Comparison of ENCODE assay signal across 8 cellular contexts in genomic region chr19:17762505-17763229, GRCh38. TPM values are rescaled to one million over a fixed set of nuclear protein-coding genes. Genes with fewer than 3 reads are reported as not detected.
DNase-seq lines count a peak whose midpoint lies in the region; ATAC-seq and TF ChIP-seq lines count a peak whose summit lies in the region.

No MANE protein-coding gene starts in this region.

- CTCF ChIA-PET in activated naive CD4-positive, alpha-beta T cell treated with anti-CD3 and anti-CD28 coated beads for 36 hours (lab: Charles Lee): interaction anchor here (0.7 kb wide), 1 partner anchor 16 kb away, joined by 3 read pairs; no protein-coding TSS in a partner anchor
- CTCF ChIA-PET in CD8-positive, alpha-beta memory T cell (lab: Charles Lee): interaction anchor here (1.4 kb wide), 1 partner anchor 60 kb away, joined by 3 read pairs; no protein-coding TSS in a partner anchor

- ATAC-seq in left lung: no peak

- no peaks in the 10 kb centered on the region for H3K27me3 Mint-ChIP-seq in activated naive CD4-positive, alpha-beta T cell treated with anti-CD3 and anti-CD28 coated beads for 36 hours (ENCODE audit: low read depth)
- no peaks in the 10 kb centered on the region for H3K27me3 Mint-ChIP-seq in CD8-positive, alpha-beta memory T cell

- peaks cover 10% of the 10 kb centered on the region for H3K4me1 Mint-ChIP-seq in activated naive CD4-positive, alpha-beta T cell treated with anti-CD3 and anti-CD28 coated beads for 36 hours (ENCODE audit: low read depth)
- peaks cover 0 to 4% (median 4%) of the 10 kb centered on the region in 3 donors for H3K4me1 Mint-ChIP-seq in CD8-positive, alpha-beta memory T cell

- H3K27ac ChIP-seq in cingulate gyrus (ENCODE audit: low read depth, low read length) (peak overlapping the region; percentile 73), left lung (no peak overlapping the region)
- no peak overlapping the region for H3K27ac ChIP-seq in CD8-positive, alpha-beta memory T cell (ENCODE audit: low read depth, low read length)

- peaks cover 0 to 6% of the 10 kb centered on the region in 2 donors for H3K36me3 ChIP-seq in left lung
- peaks cover 28% of the 10 kb centered on the region for H3K36me3 ChIP-seq in CD8-positive, alpha-beta memory T cell (ENCODE audit: insufficient read depth, low read length)

- no peak overlapping the region for H3K27ac Mint-ChIP-seq in activated naive CD4-positive, alpha-beta T cell treated with anti-CD3 and anti-CD28 coated beads for 36 hours
- H3K27ac Mint-ChIP-seq in CD8-positive, alpha-beta memory T cell: peak overlapping the region in 1 of 8 donors; percentile 82

- H3K27me3 ChIP-seq in left lung: peaks cover 0 to 7% of the 10 kb centered on the region in 2 donors
- no peaks in the 10 kb centered on the region for H3K27me3 ChIP-seq in CD8-positive, alpha-beta memory T cell (ENCODE audit: insufficient read depth, low read length, poor library complexity, severe bottlenecking)

- intact Hi-C loops in activated naive CD4-positive, alpha-beta T cell treated with anti-CD3 and anti-CD28 coated beads for 36 hours (cut with micrococcal nuclease): no loop called here
- intact Hi-C loops in left lung (cut with DNase I): no loop called here

- POLR2A ChIA-PET in CD8-positive, alpha-beta memory T cell (lab: Charles Lee): interaction anchor here (0.6 kb wide), 3 partner anchors 44 to 85 kb away, joined by 5 to 8 read pairs (median 6); no protein-coding TSS in a partner anchor

- no peaks in the 10 kb centered on the region for H3K9me3 ChIP-seq in left lung
- no peaks in the 10 kb centered on the region for H3K9me3 ChIP-seq in CD8-positive, alpha-beta memory T cell (ENCODE audit: low read length)

- DNase-seq in SHP77 treated with DMSO at 0.1 percent for 48 hours (lab: John Stamatoyannopoulos, UW): peak; percentile 28
- DNase-seq in SHP77 (lab: John Stamatoyannopoulos, UW): no peak
- DNase-seq in NCI-H526 treated with DMSO at 0.1 percent for 48 hours (lab: John Stamatoyannopoulos, UW): peak; percentile 1
- peak; percentile 52 for DNase-seq in putamen (ENCODE audit: low spot score)
- DNase-seq in activated naive CD4-positive, alpha-beta T cell treated with anti-CD3 and anti-CD28 coated beads for 36 hours: no peak
- DNase-seq in left lung: no peak
- DNase-seq in CD8-positive, alpha-beta memory T cell: no peak

- H3K9me3 Mint-ChIP-seq in activated naive CD4-positive, alpha-beta T cell treated with anti-CD3 and anti-CD28 coated beads for 36 hours: no peaks in the 10 kb centered on the region
- H3K9me3 Mint-ChIP-seq in CD8-positive, alpha-beta memory T cell: no peaks in the 10 kb centered on the region

- H3K36me3 Mint-ChIP-seq in activated naive CD4-positive, alpha-beta T cell treated with anti-CD3 and anti-CD28 coated beads for 36 hours (ENCODE audit: low read depth): peaks cover 50% of the 10 kb centered on the region
- peaks cover 6 to 78% (median 21%) of the 10 kb centered on the region in 3 donors for H3K36me3 Mint-ChIP-seq in CD8-positive, alpha-beta memory T cell

- peaks cover 0 to 23% of the 10 kb centered on the region in 2 donors for H3K4me1 ChIP-seq in left lung
- H3K4me1 ChIP-seq in CD8-positive, alpha-beta memory T cell (ENCODE audit: insufficient read depth, low read length): no peaks in the 10 kb centered on the region

- TF ChIP-seq CTCF in left lung (IDR thresholded peaks at IDR 0.05): no peak

- H3K4me3 Mint-ChIP-seq in activated naive CD4-positive, alpha-beta T cell treated with anti-CD3 and anti-CD28 coated beads for 36 hours: no peak overlapping the region
- no peak overlapping the region for H3K4me3 Mint-ChIP-seq in CD8-positive, alpha-beta memory T cell

- H3K4me3 ChIP-seq in left lung: no peak overlapping the region
- no peak overlapping the region for H3K4me3 ChIP-seq in CD8-positive, alpha-beta memory T cell (ENCODE audit: low read length)

RNA-seq across cellular contexts. Expression of gene FCHO1, which starts 11.4 kb away (rescaled TPM):
- total RNA-seq in activated naive CD4-positive, alpha-beta T cell treated with anti-CD3 and anti-CD28 coated beads for 36 hours: 10 to 100 TPM; 48.9 to 56.8 TPM
- 10 to 100 TPM in 1 of 2 donors, 1 to 10 TPM in 1; 3.0 to 12.7 TPM for total RNA-seq in left lung
- total RNA-seq in CD8-positive, alpha-beta memory T cell: 10 to 100 TPM; 37.7 to 38.7 TPM
- 23.0 TPM for polyA plus RNA-seq in CD8-positive, alpha-beta memory T cell

RNA-seq across cellular contexts. Expression of gene B3GNT3, which starts 32.3 kb away (rescaled TPM):
- total RNA-seq in activated naive CD4-positive, alpha-beta T cell treated with anti-CD3 and anti-CD28 coated beads for 36 hours: under 1 TPM; 0.17 to 0.19 TPM
- 1 to 10 TPM; 2.1 to 5.2 TPM for total RNA-seq in left lung
- total RNA-seq in CD8-positive, alpha-beta memory T cell: not detected
- not detected for polyA plus RNA-seq in CD8-positive, alpha-beta memory T cell

RNA-seq across cellular contexts. Expression of gene MAP1S, which starts 43.4 kb away (rescaled TPM):
- 10 to 100 TPM; 46.8 to 51.8 TPM for total RNA-seq in activated naive CD4-positive, alpha-beta T cell treated with anti-CD3 and anti-CD28 coated beads for 36 hours
- 10 to 100 TPM; 65.1 to 82.2 TPM for total RNA-seq in left lung
- total RNA-seq in CD8-positive, alpha-beta memory T cell: 10 to 100 TPM; 66.1 to 72.3 TPM
- polyA plus RNA-seq in CD8-positive, alpha-beta memory T cell: 43.0 TPM

RNA-seq across cellular contexts. Expression of gene INSL3, which starts 58.7 kb away (rescaled TPM):
- total RNA-seq in activated naive CD4-positive, alpha-beta T cell treated with anti-CD3 and anti-CD28 coated beads for 36 hours: 1 to 10 TPM; 5.7 to 5.9 TPM
- under 1 TPM in 1 of 2 donors, not detected in 1; 0.76 TPM for total RNA-seq in left lung
- total RNA-seq in CD8-positive, alpha-beta memory T cell: 1 to 10 TPM; 1.8 to 2.9 TPM
- polyA plus RNA-seq in CD8-positive, alpha-beta memory T cell: 2.6 TPM

Comparison
In these comparisons a context has a peak if more than half of its experiments do, and no peak if none do; other contexts are left out.
1. DNase-seq: peak in SHP77 treated with DMSO at 0.1 percent for 48 hours (single experiment), NCI-H526 treated with DMSO at 0.1 percent for 48 hours (single experiment) and putamen (single experiment); none in SHP77 (0 of 2), activated naive CD4-positive, alpha-beta T cell treated with anti-CD3 and anti-CD28 coated beads for 36 hours (single experiment), left lung (0 of 2) and CD8-positive, alpha-beta memory T cell (0 of 5).